In genomic region chr1:32199717-32200072, GRCh38 we compare ENCODE assay signal across 1 cellular context.
TF ChIP-seq lines count a peak whose summit lies in the region.

No MANE protein-coding gene starts in this region.

TF ChIP-seq in WTC11, 78 proteins besides CTCF, POLR2A, EP300 and RAD21 (continued from another document):
- TF ChIP-seq ZBTB43 (CRISPR knock-in tag; IDR thresholded peaks at IDR 0.05) (no peak), ZNF396 (CRISPR knock-in tag; IDR thresholded peaks at IDR 0.05; ENCODE audit: borderline replicate concordance) (no peak), TCF7 (CRISPR knock-in tag; IDR thresholded peaks at IDR 0.05; ENCODE audit: low read depth) (no peak), ETV6 (CRISPR knock-in tag; IDR thresholded peaks at IDR 0.05) (no peak), SOX15 (CRISPR knock-in tag; IDR thresholded peaks at IDR 0.05) (no peak), PREB (CRISPR knock-in tag; IDR thresholded peaks at IDR 0.05; ENCODE audit: borderline replicate concordance) (no peak), E2F1 (CRISPR knock-in tag; IDR thresholded peaks at IDR 0.05) (no peak), ARID4B (CRISPR knock-in tag; IDR thresholded peaks at IDR 0.05; ENCODE audit: borderline replicate concordance) (no peak), ZNF425 (CRISPR knock-in tag; conservative IDR thresholded peaks at IDR 0.05) (no peak)
TF ChIP-seq in WTC11: peak in this region for 0.
